Comparison of ENCODE assay signal across 1 cellular context in the genomic region with DNA sequence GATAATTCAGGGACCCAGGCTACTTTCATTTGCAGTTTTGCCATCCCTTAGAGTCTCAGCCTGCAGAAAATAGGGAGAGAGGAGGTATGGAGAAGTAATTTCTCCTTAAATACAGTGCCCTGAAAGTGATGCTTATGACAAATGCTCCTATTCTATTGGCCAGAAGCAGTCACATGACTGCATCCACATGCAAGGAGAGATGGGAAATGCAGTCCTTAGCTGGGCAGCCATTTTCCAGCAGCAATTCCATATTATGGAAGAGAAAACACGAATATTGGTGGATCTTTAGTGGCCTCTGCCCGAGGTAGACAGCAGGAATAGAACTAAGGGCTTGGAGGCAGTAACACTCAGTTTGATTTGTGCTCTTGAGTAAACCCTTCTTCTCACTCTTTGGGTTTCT.
TF ChIP-seq lines count a peak whose summit lies in the region.

No MANE protein-coding gene starts in this region.

TF ChIP-seq in GM23338, 12 proteins besides CTCF, POLR2A, EP300 and RAD21 (continued from another document):
- TF ChIP-seq, protein P1, sequence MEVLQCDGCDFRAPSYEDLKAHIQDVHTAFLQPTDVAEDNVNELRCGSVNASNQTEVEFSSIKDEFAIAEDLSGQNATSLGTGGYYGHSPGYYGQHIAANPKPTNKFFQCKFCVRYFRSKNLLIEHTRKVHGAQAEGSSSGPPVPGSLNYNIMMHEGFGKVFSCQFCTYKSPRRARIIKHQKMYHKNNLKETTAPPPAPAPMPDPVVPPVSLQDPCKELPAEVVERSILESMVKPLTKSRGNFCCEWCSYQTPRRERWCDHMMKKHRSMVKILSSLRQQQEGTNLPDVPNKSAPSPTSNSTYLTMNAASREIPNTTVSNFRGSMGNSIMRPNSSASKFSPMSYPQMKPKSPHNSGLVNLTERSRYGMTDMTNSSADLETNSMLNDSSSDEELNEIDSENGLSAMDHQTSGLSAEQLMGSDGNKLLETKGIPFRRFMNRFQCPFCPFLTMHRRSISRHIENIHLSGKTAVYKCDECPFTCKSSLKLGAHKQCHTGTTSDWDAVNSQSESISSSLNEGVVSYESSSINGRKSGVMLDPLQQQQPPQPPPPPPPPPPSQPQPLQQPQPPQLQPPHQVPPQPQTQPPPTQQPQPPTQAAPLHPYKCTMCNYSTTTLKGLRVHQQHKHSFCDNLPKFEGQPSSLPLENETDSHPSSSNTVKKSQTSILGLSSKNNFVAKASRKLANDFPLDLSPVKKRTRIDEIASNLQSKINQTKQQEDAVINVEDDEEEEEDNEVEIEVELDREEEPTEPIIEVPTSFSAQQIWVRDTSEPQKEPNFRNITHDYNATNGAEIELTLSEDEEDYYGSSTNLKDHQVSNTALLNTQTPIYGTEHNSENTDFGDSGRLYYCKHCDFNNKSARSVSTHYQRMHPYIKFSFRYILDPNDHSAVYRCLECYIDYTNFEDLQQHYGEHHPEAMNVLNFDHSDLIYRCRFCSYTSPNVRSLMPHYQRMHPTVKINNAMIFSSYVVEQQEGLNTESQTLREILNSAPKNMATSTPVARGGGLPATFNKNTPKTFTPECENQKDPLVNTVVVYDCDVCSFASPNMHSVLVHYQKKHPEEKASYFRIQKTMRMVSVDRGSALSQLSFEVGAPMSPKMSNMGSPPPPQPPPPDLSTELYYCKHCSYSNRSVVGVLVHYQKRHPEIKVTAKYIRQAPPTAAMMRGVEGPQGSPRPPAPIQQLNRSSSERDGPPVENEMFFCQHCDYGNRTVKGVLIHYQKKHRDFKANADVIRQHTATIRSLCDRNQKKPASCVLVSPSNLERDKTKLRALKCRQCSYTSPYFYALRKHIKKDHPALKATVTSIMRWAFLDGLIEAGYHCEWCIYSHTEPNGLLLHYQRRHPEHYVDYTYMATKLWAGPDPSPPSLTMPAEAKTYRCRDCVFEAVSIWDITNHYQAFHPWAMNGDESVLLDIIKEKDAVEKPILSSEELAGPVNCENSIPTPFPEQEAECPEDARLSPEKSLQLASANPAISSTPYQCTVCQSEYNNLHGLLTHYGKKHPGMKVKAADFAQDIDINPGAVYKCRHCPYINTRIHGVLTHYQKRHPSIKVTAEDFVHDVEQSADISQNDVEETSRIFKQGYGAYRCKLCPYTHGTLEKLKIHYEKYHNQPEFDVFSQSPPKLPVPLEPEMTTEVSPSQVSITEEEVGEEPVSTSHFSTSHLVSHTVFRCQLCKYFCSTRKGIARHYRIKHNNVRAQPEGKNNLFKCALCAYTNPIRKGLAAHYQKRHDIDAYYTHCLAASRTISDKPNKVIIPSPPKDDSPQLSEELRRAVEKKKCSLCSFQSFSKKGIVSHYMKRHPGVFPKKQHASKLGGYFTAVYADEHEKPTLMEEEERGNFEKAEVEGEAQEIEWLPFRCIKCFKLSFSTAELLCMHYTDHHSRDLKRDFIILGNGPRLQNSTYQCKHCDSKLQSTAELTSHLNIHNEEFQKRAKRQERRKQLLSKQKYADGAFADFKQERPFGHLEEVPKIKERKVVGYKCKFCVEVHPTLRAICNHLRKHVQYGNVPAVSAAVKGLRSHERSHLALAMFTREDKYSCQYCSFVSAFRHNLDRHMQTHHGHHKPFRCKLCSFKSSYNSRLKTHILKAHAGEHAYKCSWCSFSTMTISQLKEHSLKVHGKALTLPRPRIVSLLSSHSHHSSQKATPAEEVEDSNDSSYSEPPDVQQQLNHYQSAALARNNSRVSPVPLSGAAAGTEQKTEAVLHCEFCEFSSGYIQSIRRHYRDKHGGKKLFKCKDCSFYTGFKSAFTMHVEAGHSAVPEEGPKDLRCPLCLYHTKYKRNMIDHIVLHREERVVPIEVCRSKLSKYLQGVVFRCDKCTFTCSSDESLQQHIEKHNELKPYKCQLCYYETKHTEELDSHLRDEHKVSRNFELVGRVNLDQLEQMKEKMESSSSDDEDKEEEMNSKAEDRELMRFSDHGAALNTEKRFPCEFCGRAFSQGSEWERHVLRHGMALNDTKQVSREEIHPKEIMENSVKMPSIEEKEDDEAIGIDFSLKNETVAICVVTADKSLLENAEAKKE (CRISPR knock-in tag; IDR thresholded peaks at IDR 0.05), result no peak
- TF ChIP-seq POLR2AphosphoS5 (IDR thresholded peaks at IDR 0.05; ENCODE audit: low read depth), result no peak
